Comparison of ENCODE assay signal across 3 cellular contexts in genomic region chr17:42273474-42274272, GRCh38.
TF ChIP-seq lines count a peak whose summit lies in the region.

No MANE protein-coding gene starts in this region.

TF ChIP-seq in HepG2, 621 proteins besides CTCF, POLR2A, EP300 and RAD21:
- TF ChIP-seq IKZF4 (CRISPR knock-in tag; IDR thresholded peaks at IDR 0.05; ENCODE audit: borderline replicate concordance, low read depth, not compliant biosample characterization) (no peak), ZNF362 (CRISPR knock-in tag; IDR thresholded peaks at IDR 0.05; ENCODE audit: borderline replicate concordance) (peak; percentile 23; the same call in 1 of the 2 replicates)

TF ChIP-seq in liver, 16 proteins besides CTCF, POLR2A, EP300 and RAD21:
- TF ChIP-seq REST (IDR thresholded peaks at IDR 0.05) (no peak), JUND (IDR thresholded peaks at IDR 0.05) (peak in 1 of 2 donors; percentile 9)

TF ChIP-seq in GM12891, 5 proteins besides CTCF, POLR2A, EP300 and RAD21:
- TF ChIP-seq SPI1 (IDR thresholded peaks at IDR 0.05; ENCODE audit: low read depth, low read length), result no peak
- no peak for TF ChIP-seq POU2F2 (IDR thresholded peaks at IDR 0.05; ENCODE audit: low read depth, low read length)
- no peak for TF ChIP-seq POLR2AphosphoS5 (IDR thresholded peaks at IDR 0.05; ENCODE audit: low read depth, low read length)
- TF ChIP-seq TAF1 (IDR thresholded peaks at IDR 0.05; ENCODE audit: low read depth, low read length), result no peak
- no peak for TF ChIP-seq PAX5 (IDR thresholded peaks at IDR 0.05; ENCODE audit: insufficient read depth, low read length, severe bottlenecking)
